8 cellular contexts compared by ENCODE assay signal in genomic region chr15:69452702-69453513, GRCh38. TPM values are rescaled to one million over a fixed set of nuclear protein-coding genes. Genes with fewer than 3 reads are reported as not detected.
DNase-seq lines count a peak whose midpoint lies in the region; ATAC-seq and TF ChIP-seq lines count a peak whose summit lies in the region.

TSS of gene RPLP1 (plus strand) at chr15:69452818. CDS start at chr15:69452949, 131 bp downstream.

- POLR2A ChIA-PET in naive thymus-derived CD8-positive, alpha-beta T cell (lab: Charles Lee): interaction anchor here (0.6 to 6.8 kb wide), 19 partner anchors 10 to 1082 kb away, joined by 3 to 244 read pairs (median 5); partner anchors contain the start of genes GLCE, KIF23 and TLE3

- peak within 1 kb of the TSS; percentile 98 for H3K4me3 Mint-ChIP-seq in activated T-helper 17 cell treated with anti-CD3 and anti-CD28 coated beads, Interleukin-2, amount 50 U/mL, for 72 hours
- H3K4me3 Mint-ChIP-seq in naive thymus-derived CD8-positive, alpha-beta T cell: peak within 1 kb of the TSS; percentile 93 to 100 (median 98)

- H2AFZ ChIP-seq in DND-41 (ENCODE audit: low read depth, low read length) (peak within 1 kb of the TSS; percentile 83), KMS-11 (ENCODE audit: low read depth) (peak within 1 kb of the TSS; percentile 64), fibroblast of lung (ENCODE audit: low read length) (peak within 1 kb of the TSS; percentile 60)

- ATAC-seq in DND-41 (ENCODE audit: insufficient read depth, low read depth): peak; percentile 85
- ATAC-seq in GM21737 (IDR thresholded peaks at IDR 0.05; ENCODE audit: unreplicated experiment): peak; percentile 81
- peak; percentile 93 for ATAC-seq in activated T-helper 17 cell treated with anti-CD3 and anti-CD28 coated beads, Interleukin-2, amount 50 U/mL, for 72 hours (replicated peaks)
- ATAC-seq in naive thymus-derived CD8-positive, alpha-beta T cell: peak; percentile 80 to 86

- H3K79me2 ChIP-seq in DND-41 (ENCODE audit: insufficient read depth, low read length) (peaks cover 31% of the 10 kb centered on the region), KMS-11 (ENCODE audit: insufficient read depth, low read depth) (peaks cover 30% of the 10 kb centered on the region), fibroblast of lung (ENCODE audit: control insufficient read depth, insufficient read depth, low read length) (peaks cover 34% of the 10 kb centered on the region)

- no peaks in the 10 kb centered on the region for H3K27me3 Mint-ChIP-seq in activated T-helper 17 cell treated with anti-CD3 and anti-CD28 coated beads, Interleukin-2, amount 50 U/mL, for 72 hours
- no peaks in the 10 kb centered on the region for H3K27me3 Mint-ChIP-seq in naive thymus-derived CD8-positive, alpha-beta T cell

- peaks cover 37% of the 10 kb centered on the region for H3K4me1 ChIP-seq in DND-41 (ENCODE audit: insufficient read depth, low read length)
- peaks cover 11% of the 10 kb centered on the region for H3K4me1 ChIP-seq in KMS-11 (ENCODE audit: low read depth, poor library complexity, severe bottlenecking)
- peaks cover 9% of the 10 kb centered on the region for H3K4me1 ChIP-seq in fibroblast of lung (ENCODE audit: control insufficient read depth, extremely low read depth, insufficient read depth, low read length)

- H3K36me3 ChIP-seq in DND-41 (ENCODE audit: insufficient read depth, low read length): peaks cover 44% of the 10 kb centered on the region
- H3K36me3 ChIP-seq in KMS-11 (ENCODE audit: insufficient read depth): peaks cover 21% of the 10 kb centered on the region
- peaks cover 4% of the 10 kb centered on the region for H3K36me3 ChIP-seq in fibroblast of lung (ENCODE audit: control insufficient read depth, insufficient read depth, low read length)

- no peaks in the 10 kb centered on the region for H3K27me3 ChIP-seq in DND-41 (ENCODE audit: insufficient read depth, low read length, poor library complexity)
- no peaks in the 10 kb centered on the region for H3K27me3 ChIP-seq in KMS-11 (ENCODE audit: insufficient read depth, low read depth)
- no peaks in the 10 kb centered on the region for H3K27me3 ChIP-seq in fibroblast of lung (ENCODE audit: control insufficient read depth, insufficient read depth, low read length)

- peaks cover 23% of the 10 kb centered on the region for H3K4me1 Mint-ChIP-seq in activated T-helper 17 cell treated with anti-CD3 and anti-CD28 coated beads, Interleukin-2, amount 50 U/mL, for 72 hours
- peaks cover 28 to 51% (median 47%) of the 10 kb centered on the region in 4 donors for H3K4me1 Mint-ChIP-seq in naive thymus-derived CD8-positive, alpha-beta T cell

- H3K9me3 ChIP-seq in DND-41 (ENCODE audit: insufficient read depth, low read length, severe bottlenecking) (no peaks in the 10 kb centered on the region), fibroblast of lung (ENCODE audit: control insufficient read depth, insufficient read depth, low read depth, low read length) (no peaks in the 10 kb centered on the region)

- DNase-seq in DND-41 (peak; percentile 93), RPMI7951 (ENCODE audit: low read depth) (peak; percentile 94), fibroblast of lung (ENCODE audit: low read depth in 2 of 2) (peak; percentile 90 to 96)
- peak; percentile 92 to 98 (median 96) for DNase-seq in naive thymus-derived CD8-positive, alpha-beta T cell
- peak; percentile 94 to 97 (median 95) for DNase-seq in stimulated activated naive CD4-positive, alpha-beta T cell (lab: John Stamatoyannopoulos, UW)

- H4K20me1 ChIP-seq in DND-41 (ENCODE audit: insufficient read depth, low read length): peaks cover 32% of the 10 kb centered on the region
- peaks cover 24% of the 10 kb centered on the region for H4K20me1 ChIP-seq in KMS-11 (ENCODE audit: insufficient read depth)
- H4K20me1 ChIP-seq in fibroblast of lung (ENCODE audit: control insufficient read depth, extremely low read depth, insufficient read depth, low read length): peaks cover 6% of the 10 kb centered on the region

- H3K36me3 Mint-ChIP-seq in activated T-helper 17 cell treated with anti-CD3 and anti-CD28 coated beads, Interleukin-2, amount 50 U/mL, for 72 hours (ENCODE audit: low read depth): peaks cover 58% of the 10 kb centered on the region
- peaks cover 8 to 44% (median 13%) of the 10 kb centered on the region in 3 donors for H3K36me3 Mint-ChIP-seq in naive thymus-derived CD8-positive, alpha-beta T cell

- TF ChIP-seq CTCF in DND-41 (IDR thresholded peaks at IDR 0.05; ENCODE audit: borderline replicate concordance, extremely low read depth, low read length, poor library complexity, severe bottlenecking) (no peak), KMS-11 (conservative IDR thresholded peaks at IDR 0.05; ENCODE audit: low read depth, low read length) (no peak), fibroblast of lung (conservative IDR thresholded peaks at IDR 0.05 in 1 of 2, IDR thresholded peaks at IDR 0.05 in 1 of 2; ENCODE audit: low read depth in 1 of 2, low read length in 2 of 2) (no peak)

- H3K4me3 ChIP-seq in DND-41 (ENCODE audit: low read depth in 1 of 2, low read length in 2 of 2) (peak within 1 kb of the TSS; percentile 86 to 87), KMS-11 (IDR thresholded peaks at IDR 0.05; ENCODE audit: insufficient read depth, low read depth, low read length) (no peak within 1 kb of the TSS), fibroblast of lung (replicated peaks in 1 of 4; ENCODE audit: control extremely low read depth in 1 of 4, insufficient read depth in 1 of 4, low read depth in 3 of 4, low read length in 4 of 4) (peak within 1 kb of the TSS; percentile 71 to 97 (median 81))

- H3K4me2 ChIP-seq in DND-41 (ENCODE audit: insufficient read depth, low read length): peak within 1 kb of the TSS; percentile 88
- peak within 1 kb of the TSS; percentile 87 for H3K4me2 ChIP-seq in KMS-11
- peak within 1 kb of the TSS; percentile 53 for H3K4me2 ChIP-seq in fibroblast of lung (ENCODE audit: extremely low read depth, insufficient read depth, low read length)

- H3K9ac ChIP-seq in DND-41 (ENCODE audit: low read depth, low read length) (peak within 1 kb of the TSS; percentile 81), KMS-11 (peak within 1 kb of the TSS; percentile 95), fibroblast of lung (ENCODE audit: insufficient read depth, low read length) (peak within 1 kb of the TSS; percentile 82)

- no peaks in the 10 kb centered on the region for H3K9me3 Mint-ChIP-seq in activated T-helper 17 cell treated with anti-CD3 and anti-CD28 coated beads, Interleukin-2, amount 50 U/mL, for 72 hours
- H3K9me3 Mint-ChIP-seq in naive thymus-derived CD8-positive, alpha-beta T cell: no peaks in the 10 kb centered on the region

- H3K27ac ChIP-seq in DND-41 (ENCODE audit: low read length) (peak within 1 kb of the TSS; percentile 86), KMS-11 (peak within 1 kb of the TSS; percentile 89), fibroblast of lung (ENCODE audit: insufficient read depth, low read length) (peak within 1 kb of the TSS; percentile 68)

- peak within 1 kb of the TSS; percentile 96 for H3K27ac Mint-ChIP-seq in activated T-helper 17 cell treated with anti-CD3 and anti-CD28 coated beads, Interleukin-2, amount 50 U/mL, for 72 hours
- peak within 1 kb of the TSS; percentile 95 to 100 (median 99) for H3K27ac Mint-ChIP-seq in naive thymus-derived CD8-positive, alpha-beta T cell

RNA-seq across cellular contexts. Expression of gene RPLP1, which starts in this region (rescaled TPM):
- total RNA-seq in RPMI7951 (2014; rRNA removed; shearing (Covaris generic)): 269 and 279 TPM in 2 replicates
- 1,000 to 10,000 TPM; 1,985 to 2,291 TPM for total RNA-seq in activated T-helper 17 cell treated with anti-CD3 and anti-CD28 coated beads, Interleukin-2, amount 50 U/mL, for 72 hours
- 74.7 and 82.4 TPM in 2 replicates for total RNA-seq in fibroblast of lung
- polyA plus RNA-seq in fibroblast of lung: 621 and 633 TPM in 2 replicates
- polyA plus RNA-seq in fibroblast of lung (2012): 2,184 and 2,401 TPM in 2 replicates
- polyA minus RNA-seq in fibroblast of lung (ENCODE audit: low replicate concordance): 489 and 632 TPM in 2 replicates
- 1,000 to 10,000 TPM; 2,812 to 2,815 TPM for total RNA-seq in naive thymus-derived CD8-positive, alpha-beta T cell
- polyA plus RNA-seq in naive thymus-derived CD8-positive, alpha-beta T cell: 1,000 to 10,000 TPM; 2,364 to 3,349 (median 3,055) TPM
